ENCODE assay signal across 7 cellular contexts in genomic region chr2:191114403-191114886, GRCh38. TPM values are rescaled to one million over a fixed set of nuclear protein-coding genes. Genes with fewer than 3 reads are reported as not detected.
DNase-seq lines count a peak whose midpoint lies in the region; ATAC-seq and TF ChIP-seq lines count a peak whose summit lies in the region.

No MANE protein-coding gene starts in this region.

- H3K9me3 ChIP-seq in HEK293 (ENCODE audit: control insufficient read depth, insufficient read depth, low read depth, low read length): no peaks in the 10 kb centered on the region

- DNase-seq in NCI-H460 (ENCODE audit: extremely low read depth, low read depth) (peak; percentile 12), epithelial cell of esophagus (ENCODE audit: low read depth) (peak; percentile 1), NCI-H1417 (lab: John Stamatoyannopoulos, UW) (no peak), iPS-NIHi11 (ENCODE audit: low spot score) (no peak), NCI-H2107 (lab: John Stamatoyannopoulos, UW) (no peak)

- H3K4me3 ChIP-seq in HEK293 (ENCODE audit: low read depth, low read length) (no peak overlapping the region), epithelial cell of esophagus (ENCODE audit: low read length) (no peak overlapping the region)

- H3K4me1 ChIP-seq in HEK293 (ENCODE audit: control insufficient read depth, insufficient read depth, low read length): no peaks in the 10 kb centered on the region

- no peak overlapping the region for H3K27ac ChIP-seq in HEK293 (ENCODE audit: extremely low read depth, low read depth, low read length)

- H3K36me3 ChIP-seq in HEK293 (ENCODE audit: control insufficient read depth in 2 of 2, insufficient read depth in 1 of 2, low read length in 2 of 2): no peaks in the 10 kb centered on the region

- POLR2A ChIA-PET in HEK293 (lab: Yijun Ruan, JAX): no interaction called here

- CTCF ChIA-PET in HEK293 (lab: Yijun Ruan, JAX): no interaction called here

- ATAC-seq in GM18868 (IDR thresholded peaks at IDR 0.05; ENCODE audit: unreplicated experiment): peak; percentile 73

- TF ChIP-seq CTCF in HEK293 (tag by site-specific recombination; IDR thresholded peaks at IDR 0.05) (no peak), epithelial cell of esophagus (IDR thresholded peaks at IDR 0.05; ENCODE audit: insufficient read depth, low read depth, low read length, missing control alignments) (no peak)

TF ChIP-seq in HEK293, 187 proteins besides CTCF, POLR2A, EP300 and RAD21:
- TF ChIP-seq, protein P1, sequence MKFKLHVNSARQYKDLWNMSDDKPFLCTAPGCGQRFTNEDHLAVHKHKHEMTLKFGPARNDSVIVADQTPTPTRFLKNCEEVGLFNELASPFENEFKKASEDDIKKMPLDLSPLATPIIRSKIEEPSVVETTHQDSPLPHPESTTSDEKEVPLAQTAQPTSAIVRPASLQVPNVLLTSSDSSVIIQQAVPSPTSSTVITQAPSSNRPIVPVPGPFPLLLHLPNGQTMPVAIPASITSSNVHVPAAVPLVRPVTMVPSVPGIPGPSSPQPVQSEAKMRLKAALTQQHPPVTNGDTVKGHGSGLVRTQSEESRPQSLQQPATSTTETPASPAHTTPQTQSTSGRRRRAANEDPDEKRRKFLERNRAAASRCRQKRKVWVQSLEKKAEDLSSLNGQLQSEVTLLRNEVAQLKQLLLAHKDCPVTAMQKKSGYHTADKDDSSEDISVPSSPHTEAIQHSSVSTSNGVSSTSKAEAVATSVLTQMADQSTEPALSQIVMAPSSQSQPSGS (tag by site-specific recombination; IDR thresholded peaks at IDR 0.05; ENCODE audit: low read depth): 0 out of 2 replicates have a peak, but pooled peaks have one; percentile 46
- no peak for TF ChIP-seq PBX3 (CRISPR knock-in tag; IDR thresholded peaks at IDR 0.05)

RNA-seq across cellular contexts. Expression of gene STAT4, which starts 36.3 kb away (rescaled TPM):
- total RNA-seq in NCI-H460 (2014; rRNA removed; shearing (Covaris generic)): 10.4 and 12.7 TPM in 2 replicates
- 16.4 and 17.6 TPM in 2 replicates for polyA plus RNA-seq in NCI-H460 (2014; cell fraction: nucleus; rRNA removed)

Comparison
In these comparisons a context has a peak if more than half of its experiments do, and no peak if none do; other contexts are left out.
1. DNase-seq: peak in NCI-H460 (single experiment) and epithelial cell of esophagus (single experiment); none in NCI-H1417 (0 of 3), iPS-NIHi11 (single experiment) and NCI-H2107 (single experiment).